9 cellular contexts compared by ENCODE assay signal in the genomic region with DNA sequence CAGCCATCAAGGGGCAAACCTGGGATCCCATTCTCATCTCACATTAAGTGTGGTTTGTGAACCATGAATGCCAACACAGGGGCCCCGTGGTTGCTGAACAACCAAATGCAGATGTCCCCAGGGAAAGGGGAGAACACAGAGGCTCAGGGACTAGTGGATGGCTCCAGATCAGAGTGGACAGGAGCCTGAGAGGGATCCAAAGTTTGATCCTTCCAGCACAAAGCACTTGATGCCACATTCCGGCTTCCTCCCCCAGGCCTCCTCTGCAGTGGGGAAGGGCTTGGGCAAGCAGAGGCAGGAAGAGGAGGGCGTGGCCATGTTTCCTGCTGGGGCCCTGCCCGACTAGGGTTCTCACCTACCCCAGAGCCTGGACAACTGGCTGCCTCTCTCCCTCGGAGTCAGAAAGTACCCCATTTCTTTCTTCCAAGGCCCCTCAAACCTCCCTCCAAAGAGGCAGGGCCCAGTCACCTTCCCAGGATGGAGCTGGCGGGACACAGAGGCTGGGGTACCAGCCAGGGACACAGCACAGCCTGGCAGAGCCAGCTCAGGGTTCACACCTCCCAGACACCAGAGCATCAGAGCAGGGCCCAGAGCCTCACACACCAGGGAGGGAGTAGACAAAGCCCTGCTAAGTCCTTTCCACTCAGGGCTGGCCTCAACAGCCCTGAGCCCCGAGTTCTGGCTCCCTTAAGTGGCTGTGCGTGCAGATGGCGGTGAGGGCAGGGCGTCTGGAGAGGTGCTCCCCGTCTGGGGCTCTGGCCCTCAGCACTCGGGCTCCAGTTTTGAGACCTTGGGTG. TPM values are rescaled to one million over a fixed set of nuclear protein-coding genes. Genes with fewer than 3 reads are reported as not detected.
DNase-seq lines count a peak whose midpoint lies in the region; ATAC-seq and TF ChIP-seq lines count a peak whose summit lies in the region.
"Had no signal": no experiment of that assay in that cellular context is flagged by ENCODE, and none has a peak within 500 bp of the region (broad histone marks: within the 10 kb centered on the region; RNA-seq: fewer than 3 reads in every experiment).

No MANE protein-coding gene starts in this region.

- H3K36me3 Mint-ChIP-seq in activated CD8-positive, alpha-beta T cell treated with anti-CD3 and anti-CD28 coated beads, Interleukin-2, amount 10 ng/mL, durations not matched to agents 7 days and 5 days (ENCODE audit: low read depth): peaks cover 24% of the 10 kb centered on the region

- no peak for TF ChIP-seq EP300 in ovary (IDR thresholded peaks at IDR 0.05)

- H3K4me3 ChIP-seq in GM12865 (ENCODE audit: low read depth, low read length) (peak overlapping the region; percentile 2; the same call in 1 of the 2 replicates), ovary (no peak overlapping the region)

- H3K27me3 Mint-ChIP-seq in activated CD8-positive, alpha-beta T cell treated with anti-CD3 and anti-CD28 coated beads, Interleukin-2, amount 10 ng/mL, durations not matched to agents 7 days and 5 days (ENCODE audit: low read depth): no peaks in the 10 kb centered on the region

- H3K4me1 ChIP-seq in foreskin keratinocyte: peaks cover 22% of the 10 kb centered on the region
- H3K4me1 ChIP-seq in ovary (ENCODE audit: insufficient read depth): peaks cover 7% of the 10 kb centered on the region

- DNase-seq in GM12865 (ENCODE audit: low read depth) (peak; percentile 64), NCI-H2227 (lab: John Stamatoyannopoulos, UW; ENCODE audit: unreplicated experiment) (peak; percentile 36), foreskin keratinocyte (peak in 1 of 2 donors; percentile 71), ovary (peak; percentile 42 to 70 (median 51)), inferior parietal cortex (ENCODE audit: extremely low spot score) (no peak), dedifferentiated amniotic fluid mesenchymal stem cell (ENCODE audit: extremely low spot score) (no peak)
- peak; percentile 84 for DNase-seq in activated CD8-positive, alpha-beta T cell treated with anti-CD3 and anti-CD28 coated beads, Interleukin-2, amount 10 ng/mL, durations not matched to agents 7 days and 5 days

- H3K36me3 ChIP-seq in ovary: no peaks in the 10 kb centered on the region
- H3K36me3 ChIP-seq: pancreas had no signal

- CTCF ChIA-PET in activated CD8-positive, alpha-beta T cell treated with anti-CD3 and anti-CD28 coated beads, Interleukin-2, amount 10 ng/mL, durations not matched to agents 7 days and 5 days (lab: Charles Lee): interaction anchor here (1.4 to 4.7 kb wide), 3 partner anchors 94 to 125 kb away, joined by 4 to 26 read pairs (median 4); partner anchors contain the start of genes CLTB and FAF2

- peaks cover 68% of the 10 kb centered on the region for H3K4me1 Mint-ChIP-seq in activated CD8-positive, alpha-beta T cell treated with anti-CD3 and anti-CD28 coated beads, Interleukin-2, amount 10 ng/mL, durations not matched to agents 7 days and 5 days (ENCODE audit: low read depth)

- intact Hi-C loops in ovary (cut with DNase I): loop anchor here in 1 of 4 donors (5.0 to 10.0 kb wide), 2 partner anchors 94 to 127 kb away; partner anchors contain the start of genes CLTB and FAF2

- peak overlapping the region; percentile 92 for H3K27ac Mint-ChIP-seq in activated CD8-positive, alpha-beta T cell treated with anti-CD3 and anti-CD28 coated beads, Interleukin-2, amount 10 ng/mL, durations not matched to agents 7 days and 5 days

- TF ChIP-seq POLR2A in ovary (IDR thresholded peaks at IDR 0.05): no peak

- POLR2A ChIA-PET in activated CD8-positive, alpha-beta T cell treated with anti-CD3 and anti-CD28 coated beads, Interleukin-2, amount 10 ng/mL, durations not matched to agents 7 days and 5 days (lab: Charles Lee): interaction anchor here (0.6 to 3.2 kb wide), 6 partner anchors 11 to 1614 kb away, joined by 3 to 34 read pairs (median 5); partner anchors contain the start of gene FAF2

- ATAC-seq in activated CD8-positive, alpha-beta T cell treated with anti-CD3 and anti-CD28 coated beads, Interleukin-2, amount 10 ng/mL, durations not matched to agents 7 days and 5 days: peak; percentile 10
- ATAC-seq in foreskin keratinocyte (peak; percentile 18), HG03571 (IDR thresholded peaks at IDR 0.05; ENCODE audit: unreplicated experiment) (no peak)
- ATAC-seq: pancreas had no signal

- H3K9me3 Mint-ChIP-seq in activated CD8-positive, alpha-beta T cell treated with anti-CD3 and anti-CD28 coated beads, Interleukin-2, amount 10 ng/mL, durations not matched to agents 7 days and 5 days (ENCODE audit: insufficient read depth): no peaks in the 10 kb centered on the region

- H3K4me3 Mint-ChIP-seq in activated CD8-positive, alpha-beta T cell treated with anti-CD3 and anti-CD28 coated beads, Interleukin-2, amount 10 ng/mL, durations not matched to agents 7 days and 5 days: peak overlapping the region; percentile 86

- H3K27me3 ChIP-seq in foreskin keratinocyte (no peaks in the 10 kb centered on the region), ovary (no peaks in the 10 kb centered on the region)
- H3K27me3 ChIP-seq: pancreas had no signal

- H3K9me3 ChIP-seq in ovary: no peaks in the 10 kb centered on the region
- H3K9me3 ChIP-seq: pancreas had no signal

- H3K27ac ChIP-seq in foreskin keratinocyte (peak overlapping the region; percentile 59), ovary (peak overlapping the region; percentile 18 to 79)

- TF ChIP-seq CTCF in GM12865 (IDR thresholded peaks at IDR 0.05; ENCODE audit: insufficient read depth, low read depth, low read length, missing control alignments) (no peak), foreskin keratinocyte (conservative IDR thresholded peaks at IDR 0.05) (no peak), ovary (IDR thresholded peaks at IDR 0.05) (no peak)

- 62 to 66% (median 63%) methylated on average over 12 of the region's 12 CpGs for WGBS in ovary, 3 donors

RNA-seq across cellular contexts. Expression of gene RNF44, which starts 4.3 kb away (rescaled TPM):
- total RNA-seq in activated CD8-positive, alpha-beta T cell treated with anti-CD3 and anti-CD28 coated beads, Interleukin-2, amount 10 ng/mL, durations not matched to agents 7 days and 5 days: 10 to 100 TPM; 88.3 to 92.7 TPM
- total RNA-seq in foreskin keratinocyte (12.5 and 15.3 TPM in 2 replicates), ovary (10 to 100 TPM; 16.6 to 44.7 (median 30.8) TPM)
- polyA plus RNA-seq in foreskin keratinocyte (12.1 and 12.7 TPM in 2 replicates), ovary (10 to 100 TPM in 1 of 2 donors, 1 to 10 TPM in 1; 9.2 to 23.8 TPM)

RNA-seq across cellular contexts. Expression of gene CDHR2, which starts 7.6 kb away (rescaled TPM):
- total RNA-seq in activated CD8-positive, alpha-beta T cell treated with anti-CD3 and anti-CD28 coated beads, Interleukin-2, amount 10 ng/mL, durations not matched to agents 7 days and 5 days: 1 to 10 TPM; 2.1 to 2.2 TPM
- total RNA-seq in foreskin keratinocyte (0.04 and 0.27 TPM in 2 replicates), ovary (1 to 10 TPM in 1 of 7 donors, under 1 TPM in 1, not detected in 5; 0.20 to 2.0 TPM)
- polyA plus RNA-seq in foreskin keratinocyte (0.03 TPM in 1 of 2 replicates, not detected in the other), ovary (under 1 TPM in 1 of 2 donors, not detected in 1; 0.10 TPM)

Comparison
In these comparisons a context has a peak if more than half of its experiments do, and no peak if none do; other contexts are left out.
1. DNase-seq: peak in GM12865 (single experiment), NCI-H2227 (single experiment), activated CD8-positive, alpha-beta T cell treated with anti-CD3 and anti-CD28 coated beads, Interleukin-2, amount 10 ng/mL, durations not matched to agents 7 days and 5 days (single experiment) and ovary (5 of 5); none in inferior parietal cortex (single experiment) and dedifferentiated amniotic fluid mesenchymal stem cell (single experiment).